8 cellular contexts compared by ENCODE assay signal in genomic region chr3:132641837-132642538, GRCh38. TPM values are rescaled to one million over a fixed set of nuclear protein-coding genes. Genes with fewer than 3 reads are reported as not detected.
DNase-seq lines count a peak whose midpoint lies in the region; ATAC-seq, FAIRE-seq and TF ChIP-seq lines count a peak whose summit lies in the region.

No MANE protein-coding gene starts in this region.

- no peaks in the 10 kb centered on the region for H4K20me1 ChIP-seq in neural cell (ENCODE audit: insufficient read depth)

- peak; percentile 64 for TF ChIP-seq RAD21 in neural cell (conservative IDR thresholded peaks at IDR 0.05)

- H3K27me3 ChIP-seq in neural cell (ENCODE audit: insufficient read depth, low read depth, low read length), result no peaks in the 10 kb centered on the region

- no peak overlapping the region for H3K4me2 ChIP-seq in neural cell (ENCODE audit: low read length)

- DNase-seq in RPMI8226 (peak; percentile 34), epithelial cell of proximal tubule (ENCODE audit: low read depth) (no peak)

- TF ChIP-seq CTCF in LNCAP (IDR thresholded peaks at IDR 0.05) (peak; percentile 72), epithelial cell of proximal tubule (conservative IDR thresholded peaks at IDR 0.05; ENCODE audit: low read depth, low read length) (peak; percentile 62), neural cell (IDR thresholded peaks at IDR 0.05; ENCODE audit: poor library complexity, severe bottlenecking) (peak; percentile 75)

- no peaks in the 10 kb centered on the region for H3F3A ChIP-seq in neural cell (ENCODE audit: insufficient read depth, low read length, poor library complexity, severe bottlenecking)

- H2AFZ ChIP-seq in neural cell (ENCODE audit: low read depth, low read length), result no peak overlapping the region

- H3K27ac ChIP-seq in neural cell (ENCODE audit: low read length), result no peak overlapping the region

- H3K4me3 ChIP-seq in epithelial cell of proximal tubule (ENCODE audit: low read depth, low read length) (no peak overlapping the region), neural cell (ENCODE audit: low read length) (no peak overlapping the region)

- no peak overlapping the region for H3K9ac ChIP-seq in neural cell (ENCODE audit: low read length)

- ATAC-seq in GM21529 (IDR thresholded peaks at IDR 0.05; ENCODE audit: unreplicated experiment) (no peak), GM19035 (IDR thresholded peaks at IDR 0.05; ENCODE audit: unreplicated experiment) (no peak), HG02642 (IDR thresholded peaks at IDR 0.05; ENCODE audit: poor library complexity, unreplicated experiment) (no peak)

- H3K79me2 ChIP-seq in neural cell (replicated peaks; ENCODE audit: insufficient read depth, low read length), result no peaks in the 10 kb centered on the region

- H3K36me3 ChIP-seq in neural cell (ENCODE audit: insufficient read depth, low read length), result peaks cover 4% of the 10 kb centered on the region

- TF ChIP-seq EP300 in neural cell (conservative IDR thresholded peaks at IDR 0.05; ENCODE audit: poor library complexity, severe bottlenecking), result no peak

- FAIRE-seq in G401.6 (lab: Jason Lieb, UNC), result peak; percentile 97

- H3K9me3 ChIP-seq in neural cell (ENCODE audit: low read length), result no peaks in the 10 kb centered on the region

- H3K9me2 ChIP-seq in neural cell (ENCODE audit: insufficient read depth, low read length), result no peaks in the 10 kb centered on the region

TF ChIP-seq in neural cell, 6 proteins besides CTCF, POLR2A, EP300 and RAD21:
- TF ChIP-seq EZH2 (IDR thresholded peaks at IDR 0.05; ENCODE audit: borderline replicate concordance, insufficient read depth, low read length, poor library complexity, severe bottlenecking), result no peak
- no peak for TF ChIP-seq REST (IDR thresholded peaks at IDR 0.05; ENCODE audit: borderline replicate concordance)
- no peak for TF ChIP-seq TAF1 (IDR thresholded peaks at IDR 0.05; ENCODE audit: low read depth)
- peak; percentile 40 for TF ChIP-seq SMC3 (conservative IDR thresholded peaks at IDR 0.05; ENCODE audit: poor library complexity)
- no peak for TF ChIP-seq POLR2AphosphoS5 (IDR thresholded peaks at IDR 0.05)
TF ChIP-seq in neural cell: peak in this region for 1.

RNA-seq across cellular contexts. Expression of gene ACAD11, which starts 17.6 kb away (rescaled TPM):
- total RNA-seq in epithelial cell of proximal tubule, result 8.3 and 18.6 TPM in 2 replicates
- 14.9 and 19.2 TPM in 2 replicates for polyA plus RNA-seq in neural cell
- 20.0 and 24.9 TPM in 2 replicates for polyA minus RNA-seq in neural cell

RNA-seq across cellular contexts. Expression of gene UBA5, which starts 18.1 kb away (rescaled TPM):
- 19.9 and 27.3 TPM in 2 replicates for total RNA-seq in epithelial cell of proximal tubule
- polyA plus RNA-seq in neural cell, result 74.0 and 77.8 TPM in 2 replicates
- 80.3 and 89.4 TPM in 2 replicates for polyA minus RNA-seq in neural cell

RNA-seq across cellular contexts. Expression of gene ACKR4, which starts 44.9 kb away (rescaled TPM):
- total RNA-seq in epithelial cell of proximal tubule, result not detected in 2 replicates
- not detected in 2 replicates for polyA plus RNA-seq in neural cell
- not detected in 2 replicates for polyA minus RNA-seq in neural cell
